Comparison of ENCODE assay signal across 16 cellular contexts in the genomic region with DNA sequence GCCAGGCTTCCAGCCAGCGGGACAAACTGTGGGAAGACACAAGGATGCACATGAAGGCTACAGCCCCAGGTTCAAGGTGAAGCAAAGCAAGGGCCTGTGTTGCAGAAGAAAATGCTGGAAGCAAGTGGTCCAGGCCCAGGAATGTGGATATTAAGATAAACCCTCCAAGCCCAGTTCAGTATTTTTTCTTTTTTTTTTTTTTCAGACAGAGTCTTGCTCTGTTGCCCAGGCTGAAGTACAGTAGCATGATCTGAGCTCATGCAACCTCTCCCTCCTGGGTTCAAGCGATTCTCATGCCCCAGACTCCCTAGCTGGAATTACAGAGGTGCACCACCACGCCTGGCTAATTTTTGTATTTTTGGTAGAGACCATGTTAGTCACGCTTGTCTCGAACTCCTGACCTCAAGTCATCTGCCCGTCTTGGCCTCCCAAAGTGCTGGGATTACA. TPM values are rescaled to one million over a fixed set of nuclear protein-coding genes. Genes with fewer than 3 reads are reported as not detected.
"Had no signal": no experiment of that assay in that cellular context is flagged by ENCODE, and none has a peak within 500 bp of the region (broad histone marks: within the 10 kb centered on the region; RNA-seq: fewer than 3 reads in every experiment).

No MANE protein-coding gene starts in this region.

- H3K4me3 ChIP-seq: left lung, vagina had no signal

- H3K27me3 ChIP-seq: brain microvascular endothelial cell, dorsolateral prefrontal cortex, suprapubic skin, transverse colon, vagina had no signal

- H3K9me3 ChIP-seq: left lung, suprapubic skin, transverse colon, vagina had no signal

- H3K27ac ChIP-seq: brain microvascular endothelial cell had no signal

- ATAC-seq: activated CD8-positive, alpha-beta T cell treated with anti-CD3 and anti-CD28 coated beads, Interleukin-2, amount 10 ng/mL, durations not matched to agents 7 days and 5 days; activated naive CD8-positive, alpha-beta T cell treated with anti-CD3 and anti-CD28 coated beads, Interleukin-2, amount 50 U/mL, for 24 hours; stimulated activated naive CD8-positive, alpha-beta T cell treated with anti-CD3 and anti-CD28 coated beads, Interleukin-15, Interleukin-2, amounts not matched to agents 100 U/mL and 50 U/mL, for 24 hours had no signal

- H3K36me3 ChIP-seq: transverse colon had no signal

RNA-seq across cellular contexts. Expression of a gene that starts 4.7 kb away (rescaled TPM):
- total RNA-seq: epithelial cell of proximal tubule, kidney epithelial cell, mononuclear cell, osteoblast, skeletal muscle tissue, vagina had no signal
- polyA plus RNA-seq: mammary epithelial cell, neural cell had no signal
